Comparison of ENCODE assay signal across 16 cellular contexts in the genomic region with DNA sequence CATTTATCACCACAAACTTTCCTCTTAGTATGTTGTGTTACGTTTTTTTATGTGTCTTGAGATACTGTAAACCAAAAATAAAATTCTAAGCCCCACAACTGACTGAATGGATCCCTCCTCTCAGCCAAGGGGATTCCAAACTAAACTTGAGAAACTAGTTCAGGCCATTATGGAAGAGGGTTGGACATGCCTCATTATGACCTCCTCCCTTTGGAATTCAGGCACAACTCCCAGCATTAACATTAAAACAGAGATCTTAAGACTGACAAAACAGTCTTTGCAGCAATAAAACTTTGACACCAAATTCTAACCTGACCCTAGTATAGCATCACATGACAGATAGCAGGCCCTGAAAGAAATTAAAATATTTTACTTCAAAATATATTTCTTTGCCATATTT. TPM values are rescaled to one million over a fixed set of nuclear protein-coding genes. Genes with fewer than 3 reads are reported as not detected.
A peak's percentile ranks its signal among the peaks of the same experiment; 100 is the strongest.
DNase-seq lines count a peak whose midpoint lies in the region; ATAC-seq, FAIRE-seq and TF ChIP-seq lines count a peak whose summit lies in the region.
"Had no signal": no experiment of that assay in that cellular context is flagged by ENCODE, and none has a peak within 500 bp of the region (broad histone marks: within the 10 kb centered on the region; RNA-seq: fewer than 3 reads in every experiment).

No MANE protein-coding gene starts in this region.

- no peak overlapping the region for H2AFZ ChIP-seq in keratinocyte (ENCODE audit: control insufficient read depth, low read length)

- no peaks in the 10 kb centered on the region for H3K36me3 ChIP-seq in HUES48 (ENCODE audit: control insufficient read depth, insufficient read depth, low read length)
- H3K36me3 ChIP-seq in bronchial epithelial cell (ENCODE audit: control insufficient read depth, insufficient read depth, low read length) = no peaks in the 10 kb centered on the region
- H3K36me3 ChIP-seq in keratinocyte (ENCODE audit: control insufficient read depth in 2 of 2, extremely low read depth in 1 of 2, insufficient read depth in 2 of 2, low read length in 2 of 2) = no peaks in the 10 kb centered on the region
- no peaks in the 10 kb centered on the region for H3K36me3 ChIP-seq in thoracic aorta
- H3K36me3 ChIP-seq: adrenal gland had no signal

- ATAC-seq in thoracic aorta (ENCODE audit: insufficient number of reproducible peaks, low FRiP score, low read depth) (no peak), HG03571 (IDR thresholded peaks at IDR 0.05; ENCODE audit: unreplicated experiment) (no peak)
- ATAC-seq: stimulated activated naive B cell treated with anti-CD40 and anti-IgM and Interleukin-4, amounts not matched to agents 10 μg/mL and 1 μg/mL and 100 μg/mL, for 72 hours had no signal

- H3K4me2 ChIP-seq in keratinocyte (ENCODE audit: control insufficient read depth, extremely low read depth, insufficient read depth, low read depth, low read length) = peak overlapping the region; percentile 22

- H3K9me3 ChIP-seq in HUES48 (ENCODE audit: control insufficient read depth, insufficient read depth, low read length) = no peaks in the 10 kb centered on the region
- no peaks in the 10 kb centered on the region for H3K9me3 ChIP-seq in keratinocyte (ENCODE audit: control insufficient read depth, low read depth, low read length)
- no peaks in the 10 kb centered on the region for H3K9me3 ChIP-seq in thoracic aorta
- H3K9me3 ChIP-seq: adrenal gland had no signal

- FAIRE-seq in bronchial epithelial cell (lab: Jason Lieb, UNC) = no peak
- FAIRE-seq in keratinocyte (lab: Jason Lieb, UNC) = peak; percentile 89
- FAIRE-seq: GM18507 had no signal

- no peaks in the 10 kb centered on the region for H3K79me2 ChIP-seq in keratinocyte (ENCODE audit: control insufficient read depth, insufficient read depth, low read length)

- H3K27ac ChIP-seq in HUES48 (ENCODE audit: low read depth, low read length) (peak overlapping the region; percentile 94), keratinocyte (ENCODE audit: control insufficient read depth, insufficient read depth, low read length) (peak overlapping the region; percentile 20), thoracic aorta (peak overlapping the region; percentile 43 to 45)
- H3K27ac ChIP-seq: C4-2B had no signal

- peak; percentile 80 for DNase-seq in bronchial epithelial cell (ENCODE audit: low read depth)
- no peak for DNase-seq in keratinocyte (ENCODE audit: low read depth, low spot score)
- DNase-seq in thoracic aorta (ENCODE audit: low spot score) = no peak
- DNase-seq in NCI-H1694 treated with DMSO at 0.1 percent for 48 hours (lab: John Stamatoyannopoulos, UW) = no peak
- no peak for DNase-seq in NCI-H524 treated with DMSO at 0.1 percent for 48 hours (lab: John Stamatoyannopoulos, UW)
- no peak for DNase-seq in HuH-7.5 (ENCODE audit: low spot score)
- DNase-seq: activated T-cell treated with anti-CD3 and anti-CD28 coated beads, Interleukin-2, amount 50 U/mL, for 1 hour; adrenal gland; posterior cingulate gyrus; stimulated activated CD4-positive, alpha-beta T cell treated with anti-CD3 and anti-CD28 coated beads, Interleukin-2, amount 100 ng/mL, for 48 hours; stimulated activated naive B cell treated with anti-CD40 and anti-IgM and Interleukin-4, amounts not matched to agents 10 μg/mL and 1 μg/mL and 100 μg/mL, for 72 hours had no signal

- H4K20me1 ChIP-seq in keratinocyte (ENCODE audit: control insufficient read depth, extremely low read depth, insufficient read depth, low read length) = no peaks in the 10 kb centered on the region

- H3K9ac ChIP-seq in HUES48 (ENCODE audit: low read depth, low read length) = no peak overlapping the region
- no peak overlapping the region for H3K9ac ChIP-seq in keratinocyte (ENCODE audit: control insufficient read depth, extremely low read depth, insufficient read depth, low read length)

- no peaks in the 10 kb centered on the region for H3K9me1 ChIP-seq in keratinocyte (ENCODE audit: control insufficient read depth, extremely low read depth, insufficient read depth, low read length)

- H3K4me3 ChIP-seq in HUES48 (ENCODE audit: low read depth, low read length) (peak overlapping the region; percentile 38), bronchial epithelial cell (ENCODE audit: low read depth, low read length) (no peak overlapping the region), keratinocyte (ENCODE audit: control insufficient read depth in 2 of 3, extremely low read depth in 1 of 3, insufficient read depth in 2 of 3, low read depth in 1 of 3, low read length in 3 of 3) (no peak overlapping the region), thoracic aorta (no peak overlapping the region)
- H3K4me3 ChIP-seq: adrenal gland had no signal

- no peaks in the 10 kb centered on the region for H3K27me3 ChIP-seq in HUES48 (ENCODE audit: control insufficient read depth, insufficient read depth, low read length)
- H3K27me3 ChIP-seq in bronchial epithelial cell (ENCODE audit: control insufficient read depth, insufficient read depth, low read length) = no peaks in the 10 kb centered on the region
- H3K27me3 ChIP-seq in keratinocyte (ENCODE audit: control insufficient read depth, extremely low read depth, insufficient read depth, low read length) = no peaks in the 10 kb centered on the region
- H3K27me3 ChIP-seq in thoracic aorta (replicated peaks; ENCODE audit: insufficient read depth) = no peaks in the 10 kb centered on the region
- H3K27me3 ChIP-seq: adrenal gland had no signal

- dilution Hi-C loops in keratinocyte (cut with MboI; ENCODE audit: extremely low pct_ligation_motif_present, low sequenced_read_pairs) = no loop called here

- H3K4me1 ChIP-seq in HUES48 (ENCODE audit: control insufficient read depth, insufficient read depth, low read length) (peaks cover 16% of the 10 kb centered on the region), keratinocyte (ENCODE audit: control insufficient read depth, extremely low read depth, insufficient read depth, low read length) (peaks cover 26% of the 10 kb centered on the region), thoracic aorta (ENCODE audit: control insufficient read depth in 1 of 2, low read depth in 2 of 2) (peaks cover 3 to 48% of the 10 kb centered on the region in 2 donors)

- TF ChIP-seq CTCF in bronchial epithelial cell (IDR thresholded peaks at IDR 0.05; ENCODE audit: insufficient read depth, low read length, severe bottlenecking) (no peak), keratinocyte (optimal IDR thresholded peaks at IDR 0.05 in 1 of 3, IDR thresholded peaks at IDR 0.05 in 1 of 3, conservative IDR thresholded peaks at IDR 0.05 in 1 of 3; ENCODE audit: extremely low read depth in 1 of 3, insufficient read depth in 2 of 3, low read length in 3 of 3) (no peak), thoracic aorta (IDR thresholded peaks at IDR 0.05) (no peak)

RNA-seq across cellular contexts. Expression of gene SLC47A1, which starts 51.1 kb away (rescaled TPM):
- total RNA-seq in bronchial epithelial cell = 1.3 and 1.6 TPM in 2 replicates
- polyA plus RNA-seq in keratinocyte = 0.05 to 0.23 TPM (median 0.07 TPM) in 3 replicates
- not detected for polyA plus RNA-seq in keratinocyte (2011; ENCODE audit: low read depth)
- polyA plus RNA-seq in keratinocyte (2011; cell fraction: cytosol; rRNA removed) = 0.04 and 0.08 TPM in 2 replicates
- polyA plus RNA-seq in keratinocyte (2011; cell fraction: nucleus; rRNA removed) = 0.20 TPM in 1 of 2 replicates, not detected in the other
- polyA plus RNA-seq in keratinocyte (2012; ENCODE audit: low replicate concordance) = 0.14 TPM in 1 of 2 replicates, not detected in the other
- polyA minus RNA-seq in keratinocyte = 0.23 to 0.42 TPM in 2 of 3 replicates, not detected in the other
- not detected for polyA minus RNA-seq in keratinocyte (2011; cell fraction: cytosol; rRNA and poly(A)+ RNA removed)
- not detected in 2 replicates for polyA minus RNA-seq in keratinocyte (2011; cell fraction: nucleus; rRNA and poly(A)+ RNA removed)
- 10 to 100 TPM in 1 of 2 donors, 1 to 10 TPM in 1; 4.1 to 17.0 TPM for total RNA-seq in thoracic aorta
- total RNA-seq: Daoy had no signal

Comparison
In these comparisons a context has a peak if more than half of its experiments do, and no peak if none do; other contexts are left out.
1. H3K27ac ChIP-seq: peak in every context shown above with its lines; median percentile 94 in HUES48; 44 in thoracic aorta; 20 in keratinocyte.